In the genomic region with DNA sequence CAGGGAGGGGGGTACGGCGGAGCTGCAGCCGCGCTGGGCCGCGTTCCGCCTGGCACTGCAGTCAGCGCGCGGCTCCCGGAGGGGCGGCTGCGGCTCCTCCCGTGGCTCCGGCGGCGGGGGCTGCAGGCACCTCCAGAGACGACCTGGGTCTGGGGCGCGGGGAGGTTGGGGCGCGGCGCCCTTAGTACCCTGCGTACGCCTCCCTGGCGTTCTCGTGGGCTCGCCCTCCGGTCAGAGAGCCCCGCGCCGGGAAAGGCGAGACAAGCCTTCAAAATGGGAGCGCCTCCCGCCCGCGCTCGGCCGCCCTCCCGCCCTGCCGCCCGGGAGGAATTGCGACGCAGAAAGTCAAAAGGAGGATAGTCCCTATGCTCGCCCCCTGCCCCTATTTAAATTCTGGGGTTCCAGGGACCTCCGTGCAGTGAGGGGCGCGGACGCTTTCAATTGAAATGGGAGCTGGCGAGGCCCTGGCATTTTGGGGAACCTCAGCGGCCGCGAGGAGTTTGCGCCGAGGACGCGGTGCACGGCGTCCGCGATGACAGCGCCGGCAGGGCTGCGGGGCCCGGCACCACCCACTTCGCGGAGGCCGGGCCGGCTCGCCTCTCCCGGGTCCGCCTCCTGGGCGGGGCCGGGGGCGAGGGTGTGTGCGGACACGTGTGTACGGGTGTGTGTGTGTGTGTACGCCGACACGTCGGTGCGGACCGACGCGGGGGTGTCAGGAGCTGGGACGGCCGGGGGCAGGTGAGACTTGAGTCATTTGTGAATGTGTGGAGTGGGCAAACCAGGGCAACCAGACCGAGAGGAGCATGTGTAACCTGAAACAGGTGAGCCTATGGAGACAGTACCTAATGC, we compare ENCODE assay signal across 8 cellular contexts. TPM values are rescaled to one million over a fixed set of nuclear protein-coding genes. Genes with fewer than 3 reads are reported as not detected.
DNase-seq lines count a peak whose midpoint lies in the region; ATAC-seq and TF ChIP-seq lines count a peak whose summit lies in the region.

No MANE protein-coding gene starts in this region.

- DNase-seq in AG09319 (ENCODE audit: extremely low read depth, low read depth) = peak; percentile 19
- DNase-seq in NCI-H69 (lab: John Stamatoyannopoulos, UW) = peak; percentile 68
- DNase-seq in activated CD8-positive, alpha-beta memory T cell treated with anti-CD3 and anti-CD28 coated beads for 4 hours (ENCODE audit: low read depth in 2 of 2) = peak; percentile 71 to 82
- peak; percentile 73 to 77 (median 75) for DNase-seq in effector memory CD8-positive, alpha-beta T cell
- peak; percentile 67 for DNase-seq in mesendoderm
- DNase-seq in stimulated activated CD8-positive, alpha-beta memory T cell treated with anti-CD3 and anti-CD28 coated beads, Interleukin-15, amount 100 ng/mL, for 1 hour (ENCODE audit: low read depth) = peak; percentile 49

- no peaks in the 10 kb centered on the region for H3K27me3 Mint-ChIP-seq in effector memory CD8-positive, alpha-beta T cell

- ATAC-seq in GM18868 (IDR thresholded peaks at IDR 0.05; ENCODE audit: unreplicated experiment) (peak; percentile 83), HG03095 (IDR thresholded peaks at IDR 0.05; ENCODE audit: unreplicated experiment) (peak; percentile 75)
- peak; percentile 79 for ATAC-seq in effector memory CD8-positive, alpha-beta T cell (replicated peaks)

- no peaks in the 10 kb centered on the region for H3K79me1 ChIP-seq in mesendoderm (ENCODE audit: low read length)

- H2BK120ac ChIP-seq in mesendoderm (ENCODE audit: low read depth, low read length) = no peak overlapping the region

- no peak overlapping the region for H3K23ac ChIP-seq in mesendoderm (ENCODE audit: low read length)

- peak overlapping the region; percentile 95 for H3K4me2 ChIP-seq in mesendoderm (ENCODE audit: low read length)

- peaks cover 2% of the 10 kb centered on the region for H3K27me3 ChIP-seq in mesendoderm (ENCODE audit: insufficient read depth, low read length, poor library complexity)

- H3K27ac ChIP-seq in mesendoderm (ENCODE audit: low read depth, low read length) = no peak overlapping the region

- H3K4me3 Mint-ChIP-seq in effector memory CD8-positive, alpha-beta T cell = peak overlapping the region; percentile 96 to 98

- peaks cover 2% of the 10 kb centered on the region for H3K4me1 ChIP-seq in mesendoderm (ENCODE audit: control insufficient read depth, low read depth, low read length)

- peak overlapping the region; percentile 85 for H3K56ac ChIP-seq in mesendoderm (ENCODE audit: low read length)

- H4K5ac ChIP-seq in mesendoderm (ENCODE audit: low read length) = no peak overlapping the region

- WGBS in mesendoderm (ENCODE audit: extremely low coverage, insufficient coverage, low lambda C conversion rate) = no CpG with 5 or more reads among the region's 89 CpGs

- H2AK5ac ChIP-seq in mesendoderm (ENCODE audit: low read length) = no peak overlapping the region

- H3K9me3 Mint-ChIP-seq in effector memory CD8-positive, alpha-beta T cell = no peaks in the 10 kb centered on the region

- peaks cover 24 to 36% of the 10 kb centered on the region in 2 donors for H3K4me1 Mint-ChIP-seq in effector memory CD8-positive, alpha-beta T cell (ENCODE audit: low read depth in 2 of 2)

- no peaks in the 10 kb centered on the region for H3K36me3 ChIP-seq in mesendoderm (ENCODE audit: control insufficient read depth, insufficient read depth, low read length)

- H3K18ac ChIP-seq in mesendoderm (ENCODE audit: low read length) = peak overlapping the region; percentile 21

- H3K27ac Mint-ChIP-seq in effector memory CD8-positive, alpha-beta T cell = peak overlapping the region; percentile 97 to 99

- H3K79me2 ChIP-seq in mesendoderm (ENCODE audit: control insufficient read depth, insufficient read depth, low read length) = no peaks in the 10 kb centered on the region

- TF ChIP-seq CTCF in AG09319 (IDR thresholded peaks at IDR 0.05; ENCODE audit: low read depth, low read length) = no peak

- no peak overlapping the region for H3K4ac ChIP-seq in mesendoderm (ENCODE audit: low read depth, low read length)

- H2BK15ac ChIP-seq in mesendoderm (replicated peaks; ENCODE audit: low read depth) = no peak overlapping the region

- H2BK5ac ChIP-seq in mesendoderm (ENCODE audit: low read length) = no peak overlapping the region

- H3K4me3 ChIP-seq in mesendoderm (ENCODE audit: low read length) = peak overlapping the region; percentile 51

- peaks cover 25% of the 10 kb centered on the region for H3K36me3 Mint-ChIP-seq in effector memory CD8-positive, alpha-beta T cell (ENCODE audit: insufficient read depth)

- no peak overlapping the region for H4K8ac ChIP-seq in mesendoderm (ENCODE audit: low read depth, low read length)

- H3K9ac ChIP-seq in mesendoderm (ENCODE audit: low read length) = peak overlapping the region; percentile 62

RNA-seq across cellular contexts. Expression of gene HERC3, which starts 0.5 kb away (rescaled TPM):
- 3.1 TPM for polyA plus RNA-seq in mesendoderm (2013, experiment 1 of 2)
- polyA plus RNA-seq in mesendoderm (2013, experiment 2 of 2) = 3.0 TPM

Comparison
In these comparisons a context has a peak if more than half of its experiments do, and no peak if none do; other contexts are left out.
1. DNase-seq: peak in every context shown above with its lines; median percentile 76 in activated CD8-positive, alpha-beta memory T cell treated with anti-CD3 and anti-CD28 coated beads for 4 hours; 75 in effector memory CD8-positive, alpha-beta T cell; 68 in NCI-H69; 67 in mesendoderm; 49 in stimulated activated CD8-positive, alpha-beta memory T cell treated with anti-CD3 and anti-CD28 coated beads, Interleukin-15, amount 100 ng/mL, for 1 hour; 19 in AG09319.